1 cellular context compared by ENCODE assay signal in the genomic region with DNA sequence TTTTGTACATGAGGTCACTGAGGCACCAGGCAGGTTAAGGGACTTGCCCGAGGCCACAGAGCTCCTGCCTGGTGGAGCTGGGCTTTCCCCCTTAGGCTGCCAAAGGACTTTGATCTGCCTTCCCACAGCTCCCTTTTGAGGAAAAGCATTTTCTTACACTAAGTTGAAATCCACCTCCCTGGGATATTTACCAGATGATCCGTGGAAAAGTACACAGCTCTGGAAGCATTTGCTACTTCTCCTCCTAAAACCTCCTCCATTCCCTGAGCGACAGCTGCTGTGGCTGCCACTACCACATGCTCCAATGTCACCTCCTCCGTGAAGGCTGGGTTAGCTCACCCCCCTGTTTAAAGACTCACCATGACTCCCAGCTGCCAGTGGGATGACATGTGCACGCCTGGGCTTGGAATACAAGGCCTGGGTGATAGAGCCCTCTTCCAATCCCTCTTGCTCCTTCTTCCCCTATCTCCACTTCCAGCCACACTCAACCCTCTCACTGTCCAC.
TF ChIP-seq lines count a peak whose summit lies in the region.

No MANE protein-coding gene starts in this region.

TF ChIP-seq in K562, 482 proteins besides CTCF, POLR2A, EP300 and RAD21 (continued from another document and continues in another):
- TF ChIP-seq EGR1 (conservative IDR thresholded peaks at IDR 0.05) (no peak), ERF (CRISPR knock-in tag; IDR thresholded peaks at IDR 0.05) (no peak), KLF1 (tag; IDR thresholded peaks at IDR 0.05) (no peak), GATAD2B (IDR thresholded peaks at IDR 0.05; ENCODE audit: borderline replicate concordance) (no peak), SIN3A (IDR thresholded peaks at IDR 0.05; ENCODE audit: borderline replicate concordance in 2 of 2, control insufficient read depth in 1 of 2, low read depth in 2 of 2, low read length in 2 of 2) (peak in 1 of 2 experiments; percentile 82; a peak in 2 of 4 replicates), ZNF79 (CRISPR knock-in tag; IDR thresholded peaks at IDR 0.05; ENCODE audit: low read depth) (no peak), BMI1 (IDR thresholded peaks at IDR 0.05; ENCODE audit: low read length) (no peak), ZNF41 (CRISPR knock-in tag; conservative IDR thresholded peaks at IDR 0.05) (no peak), PHF20 (IDR thresholded peaks at IDR 0.05; ENCODE audit: partially characterized antibody) (no peak), CTBP1 (IDR thresholded peaks at IDR 0.05; ENCODE audit: borderline replicate concordance) (no peak), SP1 (CRISPR knock-in tag; IDR thresholded peaks at IDR 0.05) (no peak), POLR2AphosphoS2 (IDR thresholded peaks at IDR 0.05; ENCODE audit: low read length) (no peak), NR2F6 (CRISPR knock-in tag; IDR thresholded peaks at IDR 0.05) (no peak), CBX8 (IDR thresholded peaks at IDR 0.05; ENCODE audit: borderline replicate concordance, extremely low read depth, low read depth, low read length, poor library complexity, severe bottlenecking) (no peak), ZNF121 (CRISPR knock-in tag; conservative IDR thresholded peaks at IDR 0.05) (no peak), FOXK2 (conservative IDR thresholded peaks at IDR 0.05 in 1 of 2, IDR thresholded peaks at IDR 0.05 in 1 of 2; ENCODE audit: low read depth in 2 of 2) (peak; percentile 32 to 58; a peak in 2 of 4 replicates), CEBPB (tag; IDR thresholded peaks at IDR 0.05) (no peak), NUFIP1 (IDR thresholded peaks at IDR 0.05; ENCODE audit: partially characterized antibody) (no peak), ZFPM2 (CRISPR knock-in tag; IDR thresholded peaks at IDR 0.05) (no peak), ZBTB8A (IDR thresholded peaks at IDR 0.05; ENCODE audit: partially characterized antibody) (no peak), YY1 (IDR thresholded peaks at IDR 0.05; ENCODE audit: borderline replicate concordance in 1 of 3, control insufficient read depth in 1 of 3, extremely low read depth in 1 of 3, insufficient read depth in 3 of 3, insufficient read length in 1 of 3, insufficient replicate concordance in 2 of 3, low read depth in 1 of 3, low read length in 2 of 3) (no peak), ETV5 (CRISPR knock-in tag; IDR thresholded peaks at IDR 0.05; ENCODE audit: low read depth) (no peak), POLR2H (tag; IDR thresholded peaks at IDR 0.05; ENCODE audit: low read depth) (no peak), SMARCA5 (IDR thresholded peaks at IDR 0.05) (no peak), DDX20 (tag; IDR thresholded peaks at IDR 0.05; ENCODE audit: low read depth) (no peak), CEBPG (CRISPR knock-in tag; IDR thresholded peaks at IDR 0.05) (no peak), CEBPG (tag; conservative IDR thresholded peaks at IDR 0.05 in 1 of 2, IDR thresholded peaks at IDR 0.05 in 1 of 2) (no peak), MTA2 (IDR thresholded peaks at IDR 0.05; ENCODE audit: low read depth) (no peak), ZFP36 (IDR thresholded peaks at IDR 0.05; ENCODE audit: low read depth, low read length, partially characterized antibody) (no peak), ZBTB1 (CRISPR knock-in tag; IDR thresholded peaks at IDR 0.05; ENCODE audit: borderline replicate concordance, low read depth) (no peak), HCFC1 (IDR thresholded peaks at IDR 0.05; ENCODE audit: low read depth, low read length) (no peak)
- TF ChIP-seq, protein P1, sequence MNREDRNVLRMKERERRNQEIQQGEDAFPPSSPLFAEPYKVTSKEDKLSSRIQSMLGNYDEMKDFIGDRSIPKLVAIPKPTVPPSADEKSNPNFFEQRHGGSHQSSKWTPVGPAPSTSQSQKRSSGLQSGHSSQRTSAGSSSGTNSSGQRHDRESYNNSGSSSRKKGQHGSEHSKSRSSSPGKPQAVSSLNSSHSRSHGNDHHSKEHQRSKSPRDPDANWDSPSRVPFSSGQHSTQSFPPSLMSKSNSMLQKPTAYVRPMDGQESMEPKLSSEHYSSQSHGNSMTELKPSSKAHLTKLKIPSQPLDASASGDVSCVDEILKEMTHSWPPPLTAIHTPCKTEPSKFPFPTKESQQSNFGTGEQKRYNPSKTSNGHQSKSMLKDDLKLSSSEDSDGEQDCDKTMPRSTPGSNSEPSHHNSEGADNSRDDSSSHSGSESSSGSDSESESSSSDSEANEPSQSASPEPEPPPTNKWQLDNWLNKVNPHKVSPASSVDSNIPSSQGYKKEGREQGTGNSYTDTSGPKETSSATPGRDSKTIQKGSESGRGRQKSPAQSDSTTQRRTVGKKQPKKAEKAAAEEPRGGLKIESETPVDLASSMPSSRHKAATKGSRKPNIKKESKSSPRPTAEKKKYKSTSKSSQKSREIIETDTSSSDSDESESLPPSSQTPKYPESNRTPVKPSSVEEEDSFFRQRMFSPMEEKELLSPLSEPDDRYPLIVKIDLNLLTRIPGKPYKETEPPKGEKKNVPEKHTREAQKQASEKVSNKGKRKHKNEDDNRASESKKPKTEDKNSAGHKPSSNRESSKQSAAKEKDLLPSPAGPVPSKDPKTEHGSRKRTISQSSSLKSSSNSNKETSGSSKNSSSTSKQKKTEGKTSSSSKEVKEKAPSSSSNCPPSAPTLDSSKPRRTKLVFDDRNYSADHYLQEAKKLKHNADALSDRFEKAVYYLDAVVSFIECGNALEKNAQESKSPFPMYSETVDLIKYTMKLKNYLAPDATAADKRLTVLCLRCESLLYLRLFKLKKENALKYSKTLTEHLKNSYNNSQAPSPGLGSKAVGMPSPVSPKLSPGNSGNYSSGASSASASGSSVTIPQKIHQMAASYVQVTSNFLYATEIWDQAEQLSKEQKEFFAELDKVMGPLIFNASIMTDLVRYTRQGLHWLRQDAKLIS (CRISPR knock-in tag; IDR thresholded peaks at IDR 0.05), result no peak
- TF ChIP-seq, protein P2, sequence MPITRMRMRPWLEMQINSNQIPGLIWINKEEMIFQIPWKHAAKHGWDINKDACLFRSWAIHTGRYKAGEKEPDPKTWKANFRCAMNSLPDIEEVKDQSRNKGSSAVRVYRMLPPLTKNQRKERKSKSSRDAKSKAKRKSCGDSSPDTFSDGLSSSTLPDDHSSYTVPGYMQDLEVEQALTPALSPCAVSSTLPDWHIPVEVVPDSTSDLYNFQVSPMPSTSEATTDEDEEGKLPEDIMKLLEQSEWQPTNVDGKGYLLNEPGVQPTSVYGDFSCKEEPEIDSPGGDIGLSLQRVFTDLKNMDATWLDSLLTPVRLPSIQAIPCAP (CRISPR knock-in tag; IDR thresholded peaks at IDR 0.05; ENCODE audit: borderline replicate concordance), result no peak
- TF ChIP-seq, protein P3, sequence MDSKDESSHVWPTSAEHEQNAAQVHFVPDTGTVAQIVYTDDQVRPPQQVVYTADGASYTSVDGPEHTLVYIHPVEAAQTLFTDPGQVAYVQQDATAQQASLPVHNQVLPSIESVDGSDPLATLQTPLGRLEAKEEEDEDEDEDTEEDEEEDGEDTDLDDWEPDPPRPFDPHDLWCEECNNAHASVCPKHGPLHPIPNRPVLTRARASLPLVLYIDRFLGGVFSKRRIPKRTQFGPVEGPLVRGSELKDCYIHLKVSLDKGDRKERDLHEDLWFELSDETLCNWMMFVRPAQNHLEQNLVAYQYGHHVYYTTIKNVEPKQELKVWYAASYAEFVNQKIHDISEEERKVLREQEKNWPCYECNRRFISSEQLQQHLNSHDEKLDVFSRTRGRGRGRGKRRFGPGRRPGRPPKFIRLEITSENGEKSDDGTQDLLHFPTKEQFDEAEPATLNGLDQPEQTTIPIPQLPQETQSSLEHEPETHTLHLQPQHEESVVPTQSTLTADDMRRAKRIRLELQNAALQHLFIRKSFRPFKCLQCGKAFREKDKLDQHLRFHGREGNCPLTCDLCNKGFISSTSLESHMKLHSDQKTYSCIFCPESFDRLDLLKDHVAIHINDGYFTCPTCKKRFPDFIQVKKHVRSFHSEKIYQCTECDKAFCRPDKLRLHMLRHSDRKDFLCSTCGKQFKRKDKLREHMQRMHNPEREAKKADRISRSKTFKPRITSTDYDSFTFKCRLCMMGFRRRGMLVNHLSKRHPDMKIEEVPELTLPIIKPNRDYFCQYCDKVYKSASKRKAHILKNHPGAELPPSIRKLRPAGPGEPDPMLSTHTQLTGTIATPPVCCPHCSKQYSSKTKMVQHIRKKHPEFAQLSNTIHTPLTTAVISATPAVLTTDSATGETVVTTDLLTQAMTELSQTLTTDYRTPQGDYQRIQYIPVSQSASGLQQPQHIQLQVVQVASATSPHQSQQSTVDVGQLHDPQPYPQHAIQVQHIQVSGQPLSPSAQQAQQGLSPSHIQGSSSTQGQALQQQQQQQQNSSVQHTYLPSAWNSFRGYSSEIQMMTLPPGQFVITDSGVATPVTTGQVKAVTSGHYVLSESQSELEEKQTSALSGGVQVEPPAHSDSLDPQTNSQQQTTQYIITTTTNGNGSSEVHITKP (IDR thresholded peaks at IDR 0.05; ENCODE audit: partially characterized antibody), result no peak
- TF ChIP-seq, protein P4, sequence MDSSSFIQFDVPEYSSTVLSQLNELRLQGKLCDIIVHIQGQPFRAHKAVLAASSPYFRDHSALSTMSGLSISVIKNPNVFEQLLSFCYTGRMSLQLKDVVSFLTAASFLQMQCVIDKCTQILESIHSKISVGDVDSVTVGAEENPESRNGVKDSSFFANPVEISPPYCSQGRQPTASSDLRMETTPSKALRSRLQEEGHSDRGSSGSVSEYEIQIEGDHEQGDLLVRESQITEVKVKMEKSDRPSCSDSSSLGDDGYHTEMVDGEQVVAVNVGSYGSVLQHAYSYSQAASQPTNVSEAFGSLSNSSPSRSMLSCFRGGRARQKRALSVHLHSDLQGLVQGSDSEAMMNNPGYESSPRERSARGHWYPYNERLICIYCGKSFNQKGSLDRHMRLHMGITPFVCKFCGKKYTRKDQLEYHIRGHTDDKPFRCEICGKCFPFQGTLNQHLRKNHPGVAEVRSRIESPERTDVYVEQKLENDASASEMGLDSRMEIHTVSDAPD (CRISPR knock-in tag; IDR thresholded peaks at IDR 0.05), result no peak
- TF ChIP-seq, protein P5, sequence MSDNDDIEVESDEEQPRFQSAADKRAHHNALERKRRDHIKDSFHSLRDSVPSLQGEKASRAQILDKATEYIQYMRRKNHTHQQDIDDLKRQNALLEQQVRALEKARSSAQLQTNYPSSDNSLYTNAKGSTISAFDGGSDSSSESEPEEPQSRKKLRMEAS (CRISPR knock-in tag; IDR thresholded peaks at IDR 0.05), result peak; percentile 66
- TF ChIP-seq, protein P6, sequence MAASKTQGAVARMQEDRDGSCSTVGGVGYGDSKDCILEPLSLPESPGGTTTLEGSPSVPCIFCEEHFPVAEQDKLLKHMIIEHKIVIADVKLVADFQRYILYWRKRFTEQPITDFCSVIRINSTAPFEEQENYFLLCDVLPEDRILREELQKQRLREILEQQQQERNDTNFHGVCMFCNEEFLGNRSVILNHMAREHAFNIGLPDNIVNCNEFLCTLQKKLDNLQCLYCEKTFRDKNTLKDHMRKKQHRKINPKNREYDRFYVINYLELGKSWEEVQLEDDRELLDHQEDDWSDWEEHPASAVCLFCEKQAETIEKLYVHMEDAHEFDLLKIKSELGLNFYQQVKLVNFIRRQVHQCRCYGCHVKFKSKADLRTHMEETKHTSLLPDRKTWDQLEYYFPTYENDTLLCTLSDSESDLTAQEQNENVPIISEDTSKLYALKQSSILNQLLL (CRISPR knock-in tag; IDR thresholded peaks at IDR 0.05; ENCODE audit: borderline replicate concordance), result no peak
- TF ChIP-seq, protein P7, sequence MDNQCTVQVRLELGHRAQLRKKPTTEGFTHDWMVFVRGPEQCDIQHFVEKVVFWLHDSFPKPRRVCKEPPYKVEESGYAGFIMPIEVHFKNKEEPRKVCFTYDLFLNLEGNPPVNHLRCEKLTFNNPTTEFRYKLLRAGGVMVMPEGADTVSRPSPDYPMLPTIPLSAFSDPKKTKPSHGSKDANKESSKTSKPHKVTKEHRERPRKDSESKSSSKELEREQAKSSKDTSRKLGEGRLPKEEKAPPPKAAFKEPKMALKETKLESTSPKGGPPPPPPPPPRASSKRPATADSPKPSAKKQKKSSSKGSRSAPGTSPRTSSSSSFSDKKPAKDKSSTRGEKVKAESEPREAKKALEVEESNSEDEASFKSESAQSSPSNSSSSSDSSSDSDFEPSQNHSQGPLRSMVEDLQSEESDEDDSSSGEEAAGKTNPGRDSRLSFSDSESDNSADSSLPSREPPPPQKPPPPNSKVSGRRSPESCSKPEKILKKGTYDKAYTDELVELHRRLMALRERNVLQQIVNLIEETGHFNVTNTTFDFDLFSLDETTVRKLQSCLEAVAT (IDR thresholded peaks at IDR 0.05), result 0 out of 4 replicates have a peak, but pooled peaks of 1 of the 2 experiments have one; percentile 19
- TF ChIP-seq, protein P8, sequence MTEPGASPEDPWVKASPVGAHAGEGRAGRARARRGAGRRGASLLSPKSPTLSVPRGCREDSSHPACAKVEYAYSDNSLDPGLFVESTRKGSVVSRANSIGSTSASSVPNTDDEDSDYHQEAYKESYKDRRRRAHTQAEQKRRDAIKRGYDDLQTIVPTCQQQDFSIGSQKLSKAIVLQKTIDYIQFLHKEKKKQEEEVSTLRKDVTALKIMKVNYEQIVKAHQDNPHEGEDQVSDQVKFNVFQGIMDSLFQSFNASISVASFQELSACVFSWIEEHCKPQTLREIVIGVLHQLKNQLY (CRISPR knock-in tag; conservative IDR thresholded peaks at IDR 0.05), result no peak
- TF ChIP-seq, protein P9, sequence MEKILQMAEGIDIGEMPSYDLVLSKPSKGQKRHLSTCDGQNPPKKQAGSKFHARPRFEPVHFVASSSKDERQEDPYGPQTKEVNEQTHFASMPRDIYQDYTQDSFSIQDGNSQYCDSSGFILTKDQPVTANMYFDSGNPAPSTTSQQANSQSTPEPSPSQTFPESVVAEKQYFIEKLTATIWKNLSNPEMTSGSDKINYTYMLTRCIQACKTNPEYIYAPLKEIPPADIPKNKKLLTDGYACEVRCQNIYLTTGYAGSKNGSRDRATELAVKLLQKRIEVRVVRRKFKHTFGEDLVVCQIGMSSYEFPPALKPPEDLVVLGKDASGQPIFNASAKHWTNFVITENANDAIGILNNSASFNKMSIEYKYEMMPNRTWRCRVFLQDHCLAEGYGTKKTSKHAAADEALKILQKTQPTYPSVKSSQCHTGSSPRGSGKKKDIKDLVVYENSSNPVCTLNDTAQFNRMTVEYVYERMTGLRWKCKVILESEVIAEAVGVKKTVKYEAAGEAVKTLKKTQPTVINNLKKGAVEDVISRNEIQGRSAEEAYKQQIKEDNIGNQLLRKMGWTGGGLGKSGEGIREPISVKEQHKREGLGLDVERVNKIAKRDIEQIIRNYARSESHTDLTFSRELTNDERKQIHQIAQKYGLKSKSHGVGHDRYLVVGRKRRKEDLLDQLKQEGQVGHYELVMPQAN (IDR thresholded peaks at IDR 0.05; ENCODE audit: borderline replicate concordance), result peak; percentile 69; the same call in 1 of the 2 replicates
- TF ChIP-seq, protein P10, sequence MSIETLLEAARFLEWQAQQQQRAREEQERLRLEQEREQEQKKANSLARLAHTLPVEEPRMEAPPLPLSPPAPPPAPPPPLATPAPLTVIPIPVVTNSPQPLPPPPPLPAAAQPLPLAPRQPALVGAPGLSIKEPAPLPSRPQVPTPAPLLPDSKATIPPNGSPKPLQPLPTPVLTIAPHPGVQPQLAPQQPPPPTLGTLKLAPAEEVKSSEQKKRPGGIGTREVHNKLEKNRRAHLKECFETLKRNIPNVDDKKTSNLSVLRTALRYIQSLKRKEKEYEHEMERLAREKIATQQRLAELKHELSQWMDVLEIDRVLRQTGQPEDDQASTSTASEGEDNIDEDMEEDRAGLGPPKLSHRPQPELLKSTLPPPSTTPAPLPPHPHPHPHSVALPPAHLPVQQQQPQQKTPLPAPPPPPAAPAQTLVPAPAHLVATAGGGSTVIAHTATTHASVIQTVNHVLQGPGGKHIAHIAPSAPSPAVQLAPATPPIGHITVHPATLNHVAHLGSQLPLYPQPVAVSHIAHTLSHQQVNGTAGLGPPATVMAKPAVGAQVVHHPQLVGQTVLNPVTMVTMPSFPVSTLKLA (conservative IDR thresholded peaks at IDR 0.05), result peak; percentile 75 to 86
